Comparison of ENCODE assay signal across 10 cellular contexts in the genomic region with DNA sequence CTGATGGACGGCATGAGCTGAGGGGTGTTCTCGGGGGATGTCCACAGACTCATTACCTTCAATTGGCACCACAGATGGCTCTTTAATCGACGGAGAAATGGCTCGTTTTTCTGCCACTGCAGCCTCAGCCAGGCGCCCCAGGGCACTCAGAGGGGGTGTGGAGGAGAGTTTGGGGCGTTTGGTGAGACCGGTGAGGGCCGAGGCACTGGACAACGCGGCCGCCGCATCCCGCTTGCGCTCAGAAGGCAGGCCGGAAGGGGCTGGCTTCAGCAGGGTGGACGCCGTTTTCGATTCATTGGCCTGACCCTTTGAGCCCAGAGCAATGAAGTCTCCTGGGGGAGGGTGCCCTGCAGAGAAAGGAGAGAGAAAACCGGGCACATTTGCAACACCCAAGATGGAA. TPM values are rescaled to one million over a fixed set of nuclear protein-coding genes. Genes with fewer than 3 reads are reported as not detected.
DNase-seq lines count a peak whose midpoint lies in the region; ATAC-seq and TF ChIP-seq lines count a peak whose summit lies in the region.
"Had no signal": no experiment of that assay in that cellular context is flagged by ENCODE, and none has a peak within 500 bp of the region (broad histone marks: within the 10 kb centered on the region; RNA-seq: fewer than 3 reads in every experiment).

No MANE protein-coding gene starts in this region.

- no peaks in the 10 kb centered on the region for H3K9me3 Mint-ChIP-seq in activated CD8-positive, alpha-beta memory T cell treated with anti-CD3 and anti-CD28 coated beads, Interleukin-2, amount 10 ng/mL, durations not matched to agents 7 days and 5 days (ENCODE audit: low read depth)
- H3K9me3 Mint-ChIP-seq in activated T-helper 17 cell treated with anti-CD3 and anti-CD28 coated beads, Interleukin-2, amount 50 U/mL, for 72 hours, result no peaks in the 10 kb centered on the region

- TF ChIP-seq CTCF in stomach (IDR thresholded peaks at IDR 0.05), result no peak

- H3K9me3 ChIP-seq in iPS-20b (ENCODE audit: insufficient read depth, low read depth, low read length) (no peaks in the 10 kb centered on the region), stomach (no peaks in the 10 kb centered on the region)

- peaks cover 38% of the 10 kb centered on the region for H3K36me3 ChIP-seq in iPS-20b (ENCODE audit: insufficient read depth, low read depth, low read length)
- peaks cover 45 to 52% (median 50%) of the 10 kb centered on the region in 4 donors for H3K36me3 ChIP-seq in stomach

- H3K9ac ChIP-seq in iPS-20b (ENCODE audit: low read depth, low read length), result peak overlapping the region; percentile 84

- no peak for DNase-seq in activated CD8-positive, alpha-beta memory T cell treated with anti-CD3 and anti-CD28 coated beads, Interleukin-2, amount 10 ng/mL, durations not matched to agents 7 days and 5 days
- no peak for DNase-seq in activated CD8-positive, alpha-beta memory T cell treated with anti-CD3 and anti-CD28 coated beads for 24 hours
- DNase-seq in stomach, result no peak
- no peak for DNase-seq in activated effector memory CD4-positive, alpha-beta T cell treated with Interleukin-2 at 50 U/mL for 16 hours
- DNase-seq: NCI-H510A treated with DMSO at 0.1 percent for 48 hours; stimulated activated CD4-positive, alpha-beta T cell treated with anti-CD3 and anti-CD28 coated beads, Interleukin-12 subunit alpha, Interleukin-12 subunit beta, amount 100 ng/mL, for 4 hours had no signal

- no peaks in the 10 kb centered on the region for H3K27me3 Mint-ChIP-seq in activated CD8-positive, alpha-beta memory T cell treated with anti-CD3 and anti-CD28 coated beads, Interleukin-2, amount 10 ng/mL, durations not matched to agents 7 days and 5 days
- H3K27me3 Mint-ChIP-seq in activated T-helper 17 cell treated with anti-CD3 and anti-CD28 coated beads, Interleukin-2, amount 50 U/mL, for 72 hours, result peaks cover 4% of the 10 kb centered on the region

- H3K27ac Mint-ChIP-seq in activated CD8-positive, alpha-beta memory T cell treated with anti-CD3 and anti-CD28 coated beads, Interleukin-2, amount 10 ng/mL, durations not matched to agents 7 days and 5 days, result peak overlapping the region; percentile 79
- peak overlapping the region; percentile 77 for H3K27ac Mint-ChIP-seq in activated T-helper 17 cell treated with anti-CD3 and anti-CD28 coated beads, Interleukin-2, amount 50 U/mL, for 72 hours

- H3K36me3 Mint-ChIP-seq in activated CD8-positive, alpha-beta memory T cell treated with anti-CD3 and anti-CD28 coated beads, Interleukin-2, amount 10 ng/mL, durations not matched to agents 7 days and 5 days, result peaks cover 2% of the 10 kb centered on the region
- H3K36me3 Mint-ChIP-seq in activated T-helper 17 cell treated with anti-CD3 and anti-CD28 coated beads, Interleukin-2, amount 50 U/mL, for 72 hours (ENCODE audit: low read depth), result peaks cover 49% of the 10 kb centered on the region

- peaks cover 32% of the 10 kb centered on the region for H3K4me1 Mint-ChIP-seq in activated CD8-positive, alpha-beta memory T cell treated with anti-CD3 and anti-CD28 coated beads, Interleukin-2, amount 10 ng/mL, durations not matched to agents 7 days and 5 days
- peaks cover 15% of the 10 kb centered on the region for H3K4me1 Mint-ChIP-seq in activated T-helper 17 cell treated with anti-CD3 and anti-CD28 coated beads, Interleukin-2, amount 50 U/mL, for 72 hours

- no peak for TF ChIP-seq EP300 in stomach (IDR thresholded peaks at IDR 0.05)

- TF ChIP-seq POLR2A in stomach (IDR thresholded peaks at IDR 0.05), result no peak

- intact Hi-C loops in stomach (cut with DNase I; ENCODE audit: low total_unique reads), result no loop called here

- no peak for ATAC-seq in activated CD8-positive, alpha-beta memory T cell treated with anti-CD3 and anti-CD28 coated beads, Interleukin-2, amount 10 ng/mL, durations not matched to agents 7 days and 5 days
- no peak for ATAC-seq in activated T-helper 17 cell treated with anti-CD3 and anti-CD28 coated beads, Interleukin-2, amount 50 U/mL, for 72 hours (replicated peaks)
- ATAC-seq in GM21717 (IDR thresholded peaks at IDR 0.05; ENCODE audit: unreplicated experiment) (no peak), GM21619 (IDR thresholded peaks at IDR 0.05; ENCODE audit: unreplicated experiment) (no peak)

- H3K27ac ChIP-seq in iPS-20b (ENCODE audit: low read length) (no peak overlapping the region), stomach (no peak overlapping the region)

- H3K4me3 ChIP-seq in iPS-20b (ENCODE audit: low read length) (peak overlapping the region; percentile 90), stomach (peak overlapping the region; percentile 98 to 100 (median 100))

- H3K27me3 ChIP-seq in iPS-20b (ENCODE audit: insufficient read depth, low read length) (no peaks in the 10 kb centered on the region), stomach (no peaks in the 10 kb centered on the region)

- CTCF ChIA-PET in activated CD8-positive, alpha-beta memory T cell treated with anti-CD3 and anti-CD28 coated beads, Interleukin-2, amount 10 ng/mL, durations not matched to agents 7 days and 5 days (lab: Charles Lee), result interaction anchor here (1.1 kb wide), 1 partner anchor 311 kb away, joined by 3 read pairs; no protein-coding TSS in a partner anchor

- H3K4me3 Mint-ChIP-seq in activated CD8-positive, alpha-beta memory T cell treated with anti-CD3 and anti-CD28 coated beads, Interleukin-2, amount 10 ng/mL, durations not matched to agents 7 days and 5 days, result peak overlapping the region; percentile 85
- peak overlapping the region; percentile 82 for H3K4me3 Mint-ChIP-seq in activated T-helper 17 cell treated with anti-CD3 and anti-CD28 coated beads, Interleukin-2, amount 50 U/mL, for 72 hours

- WGBS in stomach, 5 donors, result 80 to 90% (median 89%) methylated on average over 17 to 20 of the region's 20 CpGs

- H3K4me1 ChIP-seq in iPS-20b (ENCODE audit: insufficient read depth, low read length) (no peaks in the 10 kb centered on the region; the same call in 1 of the 2 replicates), stomach (peaks cover 13 to 53% (median 45%) of the 10 kb centered on the region in 4 donors)

RNA-seq across cellular contexts. Expression of gene INTS1, which starts 1.3 kb away (rescaled TPM):
- total RNA-seq in activated CD8-positive, alpha-beta memory T cell treated with anti-CD3 and anti-CD28 coated beads, Interleukin-2, amount 10 ng/mL, durations not matched to agents 7 days and 5 days, result 100 to 1,000 TPM in 1 of 2 experiments, 10 to 100 TPM in 1; 97.5 to 102 TPM
- total RNA-seq in activated T-helper 17 cell treated with anti-CD3 and anti-CD28 coated beads, Interleukin-2, amount 50 U/mL, for 72 hours, result 100 to 1,000 TPM; 116 to 147 TPM
- total RNA-seq in stomach, result 100 to 1,000 TPM in 1 of 5 donors, 10 to 100 TPM in 4; 24.4 to 724 (median 81.7) TPM
- 10 to 100 TPM; 34.2 to 65.4 (median 46.9) TPM for polyA plus RNA-seq in stomach

RNA-seq across cellular contexts. Expression of gene MAFK, which starts 27.7 kb away (rescaled TPM):
- total RNA-seq in activated CD8-positive, alpha-beta memory T cell treated with anti-CD3 and anti-CD28 coated beads, Interleukin-2, amount 10 ng/mL, durations not matched to agents 7 days and 5 days, result 10 to 100 TPM; 22.4 to 22.9 TPM
- 10 to 100 TPM; 40.1 to 41.5 TPM for total RNA-seq in activated T-helper 17 cell treated with anti-CD3 and anti-CD28 coated beads, Interleukin-2, amount 50 U/mL, for 72 hours
- total RNA-seq in stomach, result 10 to 100 TPM; 17.4 to 56.0 (median 35.4) TPM
- 10 to 100 TPM; 15.1 to 44.7 (median 29.5) TPM for polyA plus RNA-seq in stomach

RNA-seq across cellular contexts. Expression of gene MICALL2, which starts 43.6 kb away (rescaled TPM):
- total RNA-seq in activated CD8-positive, alpha-beta memory T cell treated with anti-CD3 and anti-CD28 coated beads, Interleukin-2, amount 10 ng/mL, durations not matched to agents 7 days and 5 days, result 1 to 10 TPM; 2.1 to 2.2 TPM
- 1 to 10 TPM; 1.8 to 5.1 TPM for total RNA-seq in activated T-helper 17 cell treated with anti-CD3 and anti-CD28 coated beads, Interleukin-2, amount 50 U/mL, for 72 hours
- 100 to 1,000 TPM in 3 of 5 donors, 10 to 100 TPM in 2; 30.7 to 263 (median 118) TPM for total RNA-seq in stomach
- polyA plus RNA-seq in stomach, result 100 to 1,000 TPM in 1 of 3 donors, 10 to 100 TPM in 2; 85.9 to 110 (median 93.6) TPM

RNA-seq across cellular contexts. Expression of gene TMEM184A, which starts 53.2 kb away (rescaled TPM):
- total RNA-seq in activated CD8-positive, alpha-beta memory T cell treated with anti-CD3 and anti-CD28 coated beads, Interleukin-2, amount 10 ng/mL, durations not matched to agents 7 days and 5 days, result not detected
- total RNA-seq in activated T-helper 17 cell treated with anti-CD3 and anti-CD28 coated beads, Interleukin-2, amount 50 U/mL, for 72 hours, result not detected
- 10 to 100 TPM; 10.6 to 99.4 (median 22.3) TPM for total RNA-seq in stomach
- 10 to 100 TPM in 1 of 3 donors, 1 to 10 TPM in 2; 3.8 to 36.8 (median 9.1) TPM for polyA plus RNA-seq in stomach

Comparison
In these comparisons a context has a peak if more than half of its experiments do, and no peak if none do; other contexts are left out.
1. RNA of gene MICALL2, which starts 43.6 kb away (total RNA-seq): 30.7 to 263 TPM in stomach; 1.8 to 5.1 TPM in activated T-helper 17 cell treated with anti-CD3 and anti-CD28 coated beads, Interleukin-2, amount 50 U/mL, for 72 hours and 2.1 to 2.2 TPM in activated CD8-positive, alpha-beta memory T cell treated with anti-CD3 and anti-CD28 coated beads, Interleukin-2, amount 10 ng/mL, durations not matched to agents 7 days and 5 days; every median in the first group is over 4 times any median in the second.